In the genomic region with DNA sequence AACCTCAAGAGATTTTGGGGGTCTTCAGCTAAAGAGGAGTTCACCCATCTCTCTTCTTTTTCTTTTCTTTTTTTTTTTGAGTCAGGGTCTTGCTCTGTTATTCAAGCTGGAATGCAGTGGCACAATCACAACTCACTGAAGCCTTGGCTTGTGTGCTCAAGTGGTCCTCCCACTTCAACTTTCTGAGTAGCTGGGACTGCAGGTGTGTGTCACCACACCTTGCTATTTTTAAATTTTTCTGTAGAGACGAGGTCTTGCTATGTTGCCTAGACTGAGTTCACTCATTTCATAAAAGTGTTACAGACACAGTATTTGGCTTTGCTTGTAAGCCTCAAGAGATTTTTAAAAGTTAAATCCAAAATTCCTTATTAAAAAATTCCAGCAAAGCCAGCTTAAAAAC, we compare ENCODE assay signal across 18 cellular contexts.
"Had no signal": no experiment of that assay in that cellular context is flagged by ENCODE, and none has a peak within 500 bp of the region (broad histone marks: within the 10 kb centered on the region; RNA-seq: fewer than 3 reads in every experiment).

No MANE protein-coding gene starts in this region.

- H2AFZ ChIP-seq: hepatocyte had no signal

- H3K27ac ChIP-seq: coronary artery, dorsolateral prefrontal cortex, esophagus muscularis mucosa, foreskin keratinocyte, gastroesophageal sphincter, heart left ventricle, hepatocyte, left lung, lower lobe of right lung had no signal

- ATAC-seq: foreskin keratinocyte; gastroesophageal sphincter; heart left ventricle; left cardiac atrium; left lung; left ventricle myocardium superior; lower lobe of right lung; mucosa of descending colon; naive thymus-derived CD8-positive, alpha-beta T cell had no signal

- H3K79me2 ChIP-seq: hepatocyte had no signal

- H3K9me3 ChIP-seq: lower lobe of right lung, mucosa of descending colon had no signal

- H3K36me3 ChIP-seq: esophagus muscularis mucosa, gastroesophageal sphincter, heart left ventricle, left lung, lower lobe of right lung had no signal

- H3K4me2 ChIP-seq: hepatocyte had no signal

- H3K4me3 ChIP-seq: coronary artery, dorsolateral prefrontal cortex, esophagus muscularis mucosa, gastroesophageal sphincter, heart left ventricle, hepatocyte, left lung, lower lobe of right lung, mucosa of descending colon had no signal

- DNase-seq: dermis blood vessel endothelial cell; dorsolateral prefrontal cortex; effector CD4-positive, alpha-beta T cell; effector memory CD4-positive, alpha-beta T cell; foreskin keratinocyte; heart left ventricle; left cardiac atrium; left lung; left ventricle myocardium superior; lower lobe of right lung; mesenchymal stem cell; mucosa of descending colon; naive B cell; naive thymus-derived CD8-positive, alpha-beta T cell had no signal

- H3K4me1 ChIP-seq: esophagus muscularis mucosa, foreskin keratinocyte, gastroesophageal sphincter, heart left ventricle, left lung, lower lobe of right lung had no signal

- H3K27me3 ChIP-seq: dorsolateral prefrontal cortex, esophagus muscularis mucosa, foreskin keratinocyte, gastroesophageal sphincter, heart left ventricle, hepatocyte, left lung had no signal
